ENCODE assay signal across 6 cellular contexts in the genomic region with DNA sequence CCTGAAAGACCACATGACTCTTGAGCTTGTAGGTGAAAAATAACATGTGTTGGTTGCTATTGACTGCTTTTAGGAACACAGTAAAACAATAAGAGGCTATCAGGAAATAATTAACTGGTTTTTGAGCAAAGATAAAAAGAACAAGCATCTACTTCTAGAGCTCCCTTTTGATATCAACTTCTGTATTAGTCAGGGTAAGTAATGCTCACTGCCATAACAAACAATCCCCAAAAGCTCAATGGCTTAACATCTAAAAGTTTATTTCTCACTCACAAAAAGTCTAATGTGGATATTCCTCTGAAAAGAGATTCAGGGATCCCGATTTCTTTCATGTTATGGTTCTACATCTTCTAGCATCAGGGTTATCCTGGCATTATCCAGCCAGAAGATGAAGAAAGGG.
"Had no signal": no experiment of that assay in that cellular context is flagged by ENCODE, and none has a peak within 500 bp of the region (broad histone marks: within the 10 kb centered on the region; RNA-seq: fewer than 3 reads in every experiment).

No MANE protein-coding gene starts in this region.

- H3K4me1 Mint-ChIP-seq: IgD-negative memory B cell had no signal

- H3K27ac ChIP-seq: HL-60 had no signal

- H3K36me3 Mint-ChIP-seq: IgD-negative memory B cell had no signal

- H3K4me3 ChIP-seq: K562 had no signal

- FAIRE-seq: HTR-8/SVneo, K562 had no signal

- ATAC-seq: K562 had no signal

- DNase-seq: IMR-90, KBM-7 had no signal

- H3K4me3 Mint-ChIP-seq: IgD-negative memory B cell had no signal
